ENCODE assay signal across 1 cellular context in genomic region chr7:6015917-6016652, GRCh38.
TF ChIP-seq lines count a peak whose summit lies in the region.

No MANE protein-coding gene starts in this region.

TF ChIP-seq in K562, 482 proteins besides CTCF, POLR2A, EP300 and RAD21 (continued from another document and continues in another):
- TF ChIP-seq E2F1 (CRISPR knock-in tag; IDR thresholded peaks at IDR 0.05), result no peak
- no peak for TF ChIP-seq RNF219 (CRISPR knock-in tag; IDR thresholded peaks at IDR 0.05)
- TF ChIP-seq ATF4 (CRISPR knock-in tag; IDR thresholded peaks at IDR 0.05), result peak; percentile 98
- no peak for TF ChIP-seq HBP1 (CRISPR knock-in tag; IDR thresholded peaks at IDR 0.05)
- TF ChIP-seq HDAC6 (IDR thresholded peaks at IDR 0.05; ENCODE audit: low read depth, low read length), result no peak
- TF ChIP-seq ZNF511 (CRISPR knock-in tag; IDR thresholded peaks at IDR 0.05), result no peak
- peak in 1 of 2 experiments; percentile 41 for TF ChIP-seq AFF1 (IDR thresholded peaks at IDR 0.05; ENCODE audit: low read depth in 1 of 2, partially characterized antibody in 2 of 2)
- TF ChIP-seq OTX1 (CRISPR knock-in tag; IDR thresholded peaks at IDR 0.05), result no peak
- no peak for TF ChIP-seq SP2 (IDR thresholded peaks at IDR 0.05; ENCODE audit: extremely low read depth, low read depth, low read length, poor library complexity, severe bottlenecking)
- no peak for TF ChIP-seq CBFA2T3 (IDR thresholded peaks at IDR 0.05)
- peak; percentile 5; the same call in 1 of the 2 replicates for TF ChIP-seq ZNF668 (CRISPR knock-in tag; IDR thresholded peaks at IDR 0.05)
- TF ChIP-seq DEAF1 (CRISPR knock-in tag; IDR thresholded peaks at IDR 0.05), result peak; percentile 36; the same call in 1 of the 2 replicates
- no peak for TF ChIP-seq LARP7 (IDR thresholded peaks at IDR 0.05)
- TF ChIP-seq ESRRA (IDR thresholded peaks at IDR 0.05; ENCODE audit: borderline replicate concordance, low read depth), result no peak
- no peak for TF ChIP-seq RERE (CRISPR knock-in tag; IDR thresholded peaks at IDR 0.05; ENCODE audit: borderline replicate concordance)
- no peak for TF ChIP-seq TFAM (CRISPR knock-in tag; conservative IDR thresholded peaks at IDR 0.05)
- no peak; the same call in 1 of the 2 replicates for TF ChIP-seq ZNF239 (CRISPR knock-in tag; IDR thresholded peaks at IDR 0.05)
- TF ChIP-seq BRCA1 (IDR thresholded peaks at IDR 0.05), result no peak
- no peak for TF ChIP-seq BRCA1 (CRISPR knock-in tag; IDR thresholded peaks at IDR 0.05)
- peak; percentile 75 to 89; a peak in 3 of 4 replicates for TF ChIP-seq TRIM24 (IDR thresholded peaks at IDR 0.05)
- TF ChIP-seq BCL6 (CRISPR knock-in tag; IDR thresholded peaks at IDR 0.05), result peak; percentile 26
- no peak for TF ChIP-seq ZNF57 (CRISPR knock-in tag; IDR thresholded peaks at IDR 0.05)
- no peak for TF ChIP-seq ZNF408 (CRISPR knock-in tag; IDR thresholded peaks at IDR 0.05; ENCODE audit: low read depth)
- TF ChIP-seq XRCC4 (IDR thresholded peaks at IDR 0.05; ENCODE audit: extremely low read depth, insufficient read depth, insufficient read length), result no peak
- TF ChIP-seq NR2F6 (CRISPR knock-in tag; IDR thresholded peaks at IDR 0.05), result no peak
- TF ChIP-seq ZFX (CRISPR knock-in tag; IDR thresholded peaks at IDR 0.05), result no peak
- no peak for TF ChIP-seq ZNF324 (CRISPR knock-in tag; IDR thresholded peaks at IDR 0.05)
- peak; percentile 40; the same call in 1 of the 2 replicates for TF ChIP-seq MYC (IDR thresholded peaks at IDR 0.05; ENCODE audit: low read depth, low read length)
- TF ChIP-seq MYC (CRISPR knock-in tag; IDR thresholded peaks at IDR 0.05; ENCODE audit: borderline replicate concordance, low read depth), result no peak
- TF ChIP-seq SETDB1 (IDR thresholded peaks at IDR 0.05; ENCODE audit: low read length), result no peak
- peak; percentile 89 for TF ChIP-seq ZNF395 (CRISPR knock-in tag; IDR thresholded peaks at IDR 0.05)
- TF ChIP-seq ZNF140 (CRISPR knock-in tag; IDR thresholded peaks at IDR 0.05), result no peak
- TF ChIP-seq TCF3 (CRISPR knock-in tag; IDR thresholded peaks at IDR 0.05), result no peak
- TF ChIP-seq ARHGAP35 (IDR thresholded peaks at IDR 0.05; ENCODE audit: partially characterized antibody), result no peak
- TF ChIP-seq NEUROD1 (IDR thresholded peaks at IDR 0.05; ENCODE audit: borderline replicate concordance, low read depth, low read length, partially characterized antibody), result no peak
